8 cellular contexts compared by ENCODE assay signal in genomic region chr10:71850745-71851629, GRCh38.
DNase-seq lines count a peak whose midpoint lies in the region; ATAC-seq lines count a peak whose summit lies in the region.

PSAP (minus strand) TSS chr10:71851251; CDS start chr10:71851221, 30 bp downstream.

- DNase-seq in C1 segment of cervical spinal cord (lab: John Stamatoyannopoulos, UW) = peak; percentile 83 to 100 (median 95)
- DNase-seq in NCI-H748 treated with DMSO at 0.1 percent for 48 hours (lab: John Stamatoyannopoulos, UW) = peak; percentile 73
- peak; percentile 96 to 98 for DNase-seq in activated CD4-positive, alpha-beta T cell treated with anti-CD3 and anti-CD28 coated beads, Interleukin-2, amount 50 U/mL, for 24 hours (ENCODE audit: low read depth in 1 of 2, low spot score in 1 of 2)
- DNase-seq in dedifferentiated amniotic fluid mesenchymal stem cell (ENCODE audit: extremely low spot score) = peak; percentile 97
- peak; percentile 100 for DNase-seq in left kidney (ENCODE audit: low read depth, low spot score)
- DNase-seq in stimulated activated CD4-positive, alpha-beta T cell treated with anti-CD3 and anti-CD28 coated beads, Interleukin-2, amount 100 ng/mL, for 24 hours = peak; percentile 99

- ATAC-seq in GM19372 (IDR thresholded peaks at IDR 0.05; ENCODE audit: low read depth, unreplicated experiment) (peak; percentile 93), HG03558 (IDR thresholded peaks at IDR 0.05; ENCODE audit: extremely low read depth, unreplicated experiment) (peak; percentile 83)

Comparison
In these comparisons a context has a peak if more than half of its experiments do, and no peak if none do; other contexts are left out.
1. Peak in every context shown above with its lines: DNase-seq and ATAC-seq.